In genomic region chrX:47191331-47191730, GRCh38 we compare ENCODE assay signal across 8 cellular contexts. TPM values are rescaled to one million over a fixed set of nuclear protein-coding genes. Genes with fewer than 3 reads are reported as not detected.
DNase-seq lines count a peak whose midpoint lies in the region; TF ChIP-seq lines count a peak whose summit lies in the region.

No MANE protein-coding gene starts in this region.

- H3K27ac Mint-ChIP-seq in CD14-positive monocyte, result peak overlapping the region in 5 of 7 donors; percentile 10 to 90 (median 81)
- no peak overlapping the region for H3K27ac Mint-ChIP-seq in mesothelial cell of epicardium

- peaks cover 32% of the 10 kb centered on the region for H3K79me2 ChIP-seq in KMS-11 (ENCODE audit: insufficient read depth, low read depth)

- H3K9me3 Mint-ChIP-seq in CD14-positive monocyte (peaks cover 0 to 7% (median 0%) of the 10 kb centered on the region in 7 donors), mesothelial cell of epicardium (no peaks in the 10 kb centered on the region)

- no peaks in the 10 kb centered on the region for H3K27me3 ChIP-seq in KMS-11 (ENCODE audit: insufficient read depth, low read depth)

- no peak overlapping the region for H3K4me3 ChIP-seq in KMS-11 (IDR thresholded peaks at IDR 0.05; ENCODE audit: insufficient read depth, low read depth, low read length)

- TF ChIP-seq CTCF in CD14-positive monocyte (IDR thresholded peaks at IDR 0.05) (no peak), KMS-11 (conservative IDR thresholded peaks at IDR 0.05; ENCODE audit: low read depth, low read length) (no peak), mesothelial cell of epicardium (IDR thresholded peaks at IDR 0.05; ENCODE audit: unreplicated experiment) (no peak)

- H3K4me2 ChIP-seq in KMS-11, result peak overlapping the region; percentile 80

- H3K9ac ChIP-seq in KMS-11, result peak overlapping the region; percentile 85

- intact Hi-C loops in CD14-positive monocyte (cut with micrococcal nuclease), result loop anchor here (5.0 to 10.0 kb wide), 6 partner anchors 191 to 643 kb away; partner anchors contain the start of genes ZNF41 (in 1 of the 2) and ZNF81 (in 1 of the 2)

- H3K36me3 Mint-ChIP-seq in CD14-positive monocyte, result peaks cover 9 to 21% of the 10 kb centered on the region in 2 donors
- peaks cover 2% of the 10 kb centered on the region for H3K36me3 Mint-ChIP-seq in mesothelial cell of epicardium

- peaks cover 33% of the 10 kb centered on the region for H3K4me1 ChIP-seq in KMS-11 (ENCODE audit: low read depth, poor library complexity, severe bottlenecking)

- H3K36me3 ChIP-seq in KMS-11 (ENCODE audit: insufficient read depth), result no peaks in the 10 kb centered on the region

- H3K4me1 Mint-ChIP-seq in CD14-positive monocyte, result peaks cover 43% of the 10 kb centered on the region
- H3K4me1 Mint-ChIP-seq in mesothelial cell of epicardium, result peaks cover 32% of the 10 kb centered on the region

- H3K4me3 Mint-ChIP-seq in CD14-positive monocyte, result peak overlapping the region; percentile 86 to 96
- H3K4me3 Mint-ChIP-seq in mesothelial cell of epicardium, result peak overlapping the region; percentile 80

- peaks cover 0 to 38% (median 3%) of the 10 kb centered on the region in 3 donors for H3K27me3 Mint-ChIP-seq in CD14-positive monocyte (ENCODE audit: low read depth in 3 of 3)
- H3K27me3 Mint-ChIP-seq in mesothelial cell of epicardium (ENCODE audit: low read depth), result no peaks in the 10 kb centered on the region

- no peaks in the 10 kb centered on the region for H4K20me1 ChIP-seq in KMS-11 (ENCODE audit: insufficient read depth)

- DNase-seq in CD14-positive monocyte (ENCODE audit: low spot score), result no peak
- peak; percentile 33 for DNase-seq in T-helper 9 cell
- peak; percentile 38 for DNase-seq in central memory CD4-positive, alpha-beta T cell
- no peak for DNase-seq in mesothelial cell of epicardium (ENCODE audit: low spot score in 2 of 2, unreplicated experiment in 2 of 2)
- DNase-seq in stimulated activated naive CD4-positive, alpha-beta T cell treated with Interleukin-2 at 50 U/mL for 16 hours (lab: John Stamatoyannopoulos, UW), result peak; percentile 60
- no peak for DNase-seq in NCI-H1694 (lab: John Stamatoyannopoulos, UW)
- DNase-seq in cerebellar cortex (ENCODE audit: low spot score), result no peak

- peak overlapping the region; percentile 67 for H2AFZ ChIP-seq in KMS-11 (ENCODE audit: low read depth)

- peak overlapping the region; percentile 73 for H3K27ac ChIP-seq in KMS-11

RNA-seq across cellular contexts. Expression of gene UBA1, which starts 2.3 kb away (rescaled TPM):
- 100 to 1,000 TPM; 125 to 150 TPM for polyA plus RNA-seq in CD14-positive monocyte
- 349 to 350 TPM (median 350 TPM) in 3 replicates for total RNA-seq in mesothelial cell of epicardium

RNA-seq across cellular contexts. Expression of gene CDK16, which starts 27.1 kb away (rescaled TPM):
- polyA plus RNA-seq in CD14-positive monocyte, result 10 to 100 TPM in 1 of 2 donors, 1 to 10 TPM in 1; 7.3 to 14.1 TPM
- total RNA-seq in mesothelial cell of epicardium, result 216 to 226 TPM (median 221 TPM) in 3 replicates

RNA-seq across cellular contexts. Expression of gene USP11, which starts 41.5 kb away (rescaled TPM):
- 1 to 10 TPM; 6.7 to 8.8 TPM for polyA plus RNA-seq in CD14-positive monocyte
- 315 to 337 TPM (median 315 TPM) in 3 replicates for total RNA-seq in mesothelial cell of epicardium

RNA-seq across cellular contexts. Expression of gene RBM10, which starts 46.3 kb away (rescaled TPM):
- 10 to 100 TPM in 1 of 2 donors, 1 to 10 TPM in 1; 7.3 to 14.0 TPM for polyA plus RNA-seq in CD14-positive monocyte
- total RNA-seq in mesothelial cell of epicardium, result 56.7 to 61.4 TPM (median 58.7 TPM) in 3 replicates

RNA-seq across cellular contexts. Expression of gene NDUFB11, which starts 46.8 kb away (rescaled TPM):
- polyA plus RNA-seq in CD14-positive monocyte, result 100 to 1,000 TPM; 104 to 139 TPM
- 82.9 to 85.7 TPM (median 83.9 TPM) in 3 replicates for total RNA-seq in mesothelial cell of epicardium

Comparison
In these comparisons a context has a peak if more than half of its experiments do, and no peak if none do; other contexts are left out.
1. DNase-seq: peak in T-helper 9 cell (single experiment), central memory CD4-positive, alpha-beta T cell (single experiment) and stimulated activated naive CD4-positive, alpha-beta T cell treated with Interleukin-2 at 50 U/mL for 16 hours (single experiment); none in CD14-positive monocyte (single experiment), mesothelial cell of epicardium (0 of 2), NCI-H1694 (single experiment) and cerebellar cortex (single experiment).